ENCODE assay signal across 3 cellular contexts in genomic region chr7:111408726-111409125, GRCh38.
A peak's percentile ranks its signal among the peaks of the same experiment; 100 is the strongest.
TF ChIP-seq lines count a peak whose summit lies in the region.

No MANE protein-coding gene starts in this region.

TF ChIP-seq in A549, 52 proteins besides CTCF, POLR2A, EP300 and RAD21 (continued from another document):
- TF ChIP-seq HOXA7 (CRISPR knock-in tag; IDR thresholded peaks at IDR 0.05) (no peak), MAFK (IDR thresholded peaks at IDR 0.05; ENCODE audit: partially characterized antibody) (peak; percentile 79), ZC3H11A (IDR thresholded peaks at IDR 0.05) (no peak)
TF ChIP-seq in A549: peak in this region for 1.

TF ChIP-seq in IMR-90, 13 proteins besides CTCF, POLR2A, EP300 and RAD21 (continued from another document):
- TF ChIP-seq, protein P1, sequence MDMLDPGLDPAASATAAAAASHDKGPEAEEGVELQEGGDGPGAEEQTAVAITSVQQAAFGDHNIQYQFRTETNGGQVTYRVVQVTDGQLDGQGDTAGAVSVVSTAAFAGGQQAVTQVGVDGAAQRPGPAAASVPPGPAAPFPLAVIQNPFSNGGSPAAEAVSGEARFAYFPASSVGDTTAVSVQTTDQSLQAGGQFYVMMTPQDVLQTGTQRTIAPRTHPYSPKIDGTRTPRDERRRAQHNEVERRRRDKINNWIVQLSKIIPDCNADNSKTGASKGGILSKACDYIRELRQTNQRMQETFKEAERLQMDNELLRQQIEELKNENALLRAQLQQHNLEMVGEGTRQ (IDR thresholded peaks at IDR 0.05; ENCODE audit: low read depth, low read length): no peak

TF ChIP-seq in K562, 482 proteins besides CTCF, POLR2A, EP300 and RAD21:
- peak; percentile 79 for TF ChIP-seq C11orf30 (IDR thresholded peaks at IDR 0.05; ENCODE audit: low read depth)
- no peak for TF ChIP-seq CREM (IDR thresholded peaks at IDR 0.05; ENCODE audit: low read depth)
- no peak for TF ChIP-seq PTBP1 (IDR thresholded peaks at IDR 0.05; ENCODE audit: low read depth, low read length)
- TF ChIP-seq RB1 (IDR thresholded peaks at IDR 0.05; ENCODE audit: low read depth): no peak
- no peak for TF ChIP-seq IRF2 (CRISPR knock-in tag; IDR thresholded peaks at IDR 0.05)
- no peak for TF ChIP-seq FOXK2 (conservative IDR thresholded peaks at IDR 0.05 in 1 of 2, IDR thresholded peaks at IDR 0.05 in 1 of 2; ENCODE audit: low read depth in 2 of 2)
- TF ChIP-seq RBM22 (IDR thresholded peaks at IDR 0.05; ENCODE audit: low read depth, low read length, poor library complexity, severe bottlenecking): no peak
- peak; percentile 83 for TF ChIP-seq MAFF (IDR thresholded peaks at IDR 0.05; ENCODE audit: low read length)
- TF ChIP-seq, protein P2, sequence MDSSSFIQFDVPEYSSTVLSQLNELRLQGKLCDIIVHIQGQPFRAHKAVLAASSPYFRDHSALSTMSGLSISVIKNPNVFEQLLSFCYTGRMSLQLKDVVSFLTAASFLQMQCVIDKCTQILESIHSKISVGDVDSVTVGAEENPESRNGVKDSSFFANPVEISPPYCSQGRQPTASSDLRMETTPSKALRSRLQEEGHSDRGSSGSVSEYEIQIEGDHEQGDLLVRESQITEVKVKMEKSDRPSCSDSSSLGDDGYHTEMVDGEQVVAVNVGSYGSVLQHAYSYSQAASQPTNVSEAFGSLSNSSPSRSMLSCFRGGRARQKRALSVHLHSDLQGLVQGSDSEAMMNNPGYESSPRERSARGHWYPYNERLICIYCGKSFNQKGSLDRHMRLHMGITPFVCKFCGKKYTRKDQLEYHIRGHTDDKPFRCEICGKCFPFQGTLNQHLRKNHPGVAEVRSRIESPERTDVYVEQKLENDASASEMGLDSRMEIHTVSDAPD (CRISPR knock-in tag; IDR thresholded peaks at IDR 0.05): no peak
- no peak for TF ChIP-seq ZNF253 (CRISPR knock-in tag; conservative IDR thresholded peaks at IDR 0.05)
- no peak for TF ChIP-seq CSDE1 (IDR thresholded peaks at IDR 0.05)
- TF ChIP-seq PCBP2 (IDR thresholded peaks at IDR 0.05; ENCODE audit: low read depth, low read length, poor library complexity, severe bottlenecking): no peak
- TF ChIP-seq LEF1 (IDR thresholded peaks at IDR 0.05): no peak
- peak; percentile 74 for TF ChIP-seq MAFK (IDR thresholded peaks at IDR 0.05; ENCODE audit: low read length)
- peak; percentile 90 for TF ChIP-seq ZNF316 (IDR thresholded peaks at IDR 0.05)
- peak; percentile 72 for TF ChIP-seq MAFG (tag; conservative IDR thresholded peaks at IDR 0.05)
- TF ChIP-seq ZMIZ1 (IDR thresholded peaks at IDR 0.05; ENCODE audit: low read depth in 2 of 2, low read length in 2 of 2): no peak
- TF ChIP-seq, protein P3, sequence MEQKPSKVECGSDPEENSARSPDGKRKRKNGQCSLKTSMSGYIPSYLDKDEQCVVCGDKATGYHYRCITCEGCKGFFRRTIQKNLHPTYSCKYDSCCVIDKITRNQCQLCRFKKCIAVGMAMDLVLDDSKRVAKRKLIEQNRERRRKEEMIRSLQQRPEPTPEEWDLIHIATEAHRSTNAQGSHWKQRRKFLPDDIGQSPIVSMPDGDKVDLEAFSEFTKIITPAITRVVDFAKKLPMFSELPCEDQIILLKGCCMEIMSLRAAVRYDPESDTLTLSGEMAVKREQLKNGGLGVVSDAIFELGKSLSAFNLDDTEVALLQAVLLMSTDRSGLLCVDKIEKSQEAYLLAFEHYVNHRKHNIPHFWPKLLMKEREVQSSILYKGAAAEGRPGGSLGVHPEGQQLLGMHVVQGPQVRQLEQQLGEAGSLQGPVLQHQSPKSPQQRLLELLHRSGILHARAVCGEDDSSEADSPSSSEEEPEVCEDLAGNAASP (IDR thresholded peaks at IDR 0.05): no peak
- no peak for TF ChIP-seq RAD51 (IDR thresholded peaks at IDR 0.05; ENCODE audit: borderline replicate concordance, low read depth)
- TF ChIP-seq HMBOX1 (IDR thresholded peaks at IDR 0.05): no peak
- TF ChIP-seq GTF2A2 (tag; IDR thresholded peaks at IDR 0.05): no peak
